In the genomic region with DNA sequence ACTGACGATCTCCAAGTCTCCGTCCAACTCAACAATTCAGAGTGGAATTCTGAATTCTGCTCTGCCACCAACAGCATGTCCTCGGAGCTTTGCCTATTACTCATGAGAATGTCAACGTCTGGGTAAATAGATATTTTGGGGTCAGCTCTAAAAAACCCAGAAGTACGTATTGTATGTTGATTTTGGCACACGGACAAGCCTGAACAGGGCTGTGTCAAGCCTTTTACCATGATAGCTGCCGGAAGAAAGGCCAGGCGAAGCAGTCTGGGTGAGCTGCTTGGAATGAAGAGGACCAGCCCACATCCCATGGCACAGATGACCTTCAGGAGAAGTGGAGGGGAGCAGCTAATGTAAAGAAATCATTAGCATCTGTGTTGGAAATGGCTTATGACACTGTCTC, we compare ENCODE assay signal across 18 cellular contexts.
A peak's percentile ranks its signal among the peaks of the same experiment; 100 is the strongest.
DNase-seq lines count a peak whose midpoint lies in the region; ATAC-seq, FAIRE-seq and TF ChIP-seq lines count a peak whose summit lies in the region.
"Had no signal": no experiment of that assay in that cellular context is flagged by ENCODE, and none has a peak within 500 bp of the region (broad histone marks: within the 10 kb centered on the region; RNA-seq: fewer than 3 reads in every experiment).

No MANE protein-coding gene starts in this region.

- TF ChIP-seq CTCF in heart right ventricle (IDR thresholded peaks at IDR 0.05) (no peak), mammary epithelial cell (conservative IDR thresholded peaks at IDR 0.05 in 1 of 2, IDR thresholded peaks at IDR 0.05 in 1 of 2; ENCODE audit: extremely low read depth in 1 of 2, insufficient read depth in 1 of 2, low read depth in 1 of 2, low read length in 2 of 2) (no peak), keratinocyte (optimal IDR thresholded peaks at IDR 0.05 in 1 of 3, IDR thresholded peaks at IDR 0.05 in 1 of 3, conservative IDR thresholded peaks at IDR 0.05 in 1 of 3; ENCODE audit: extremely low read depth in 1 of 3, insufficient read depth in 2 of 3, low read length in 3 of 3) (no peak), tibial artery (IDR thresholded peaks at IDR 0.05) (no peak)

- no peaks in the 10 kb centered on the region for H3K9me1 ChIP-seq in keratinocyte (ENCODE audit: control insufficient read depth, extremely low read depth, insufficient read depth, low read length)

- peak overlapping the region; percentile 9 for H2AFZ ChIP-seq in mammary epithelial cell (ENCODE audit: low read depth, low read length)
- peak overlapping the region; percentile 17 for H2AFZ ChIP-seq in keratinocyte (ENCODE audit: control insufficient read depth, low read length)

- no TSS peak for BruUV-seq in mammary epithelial cell (replicated peaks; lab: Mats Ljungman, UMichigan)

- no peaks in the 10 kb centered on the region for H4K20me1 ChIP-seq in mammary epithelial cell (ENCODE audit: insufficient read depth, low read length)
- H4K20me1 ChIP-seq in keratinocyte (ENCODE audit: control insufficient read depth, extremely low read depth, insufficient read depth, low read length): no peaks in the 10 kb centered on the region

- no peaks in the 10 kb centered on the region for H3K36me3 ChIP-seq in heart right ventricle
- no peaks in the 10 kb centered on the region for H3K36me3 ChIP-seq in mammary epithelial cell (ENCODE audit: insufficient read depth, low read length)
- no peaks in the 10 kb centered on the region for H3K36me3 ChIP-seq in keratinocyte (ENCODE audit: control insufficient read depth in 2 of 2, extremely low read depth in 1 of 2, insufficient read depth in 2 of 2, low read length in 2 of 2)
- H3K36me3 ChIP-seq in tibial artery: no peaks in the 10 kb centered on the region

- no peaks in the 10 kb centered on the region for H3K79me2 ChIP-seq in mammary epithelial cell (ENCODE audit: insufficient read depth, low read length)
- no peaks in the 10 kb centered on the region for H3K79me2 ChIP-seq in keratinocyte (ENCODE audit: control insufficient read depth, insufficient read depth, low read length)

- no peak overlapping the region for H3K4me2 ChIP-seq in mammary epithelial cell (ENCODE audit: insufficient read depth, low read depth, low read length)
- H3K4me2 ChIP-seq in keratinocyte (ENCODE audit: control insufficient read depth, extremely low read depth, insufficient read depth, low read depth, low read length): peak overlapping the region; percentile 46

- dilution Hi-C loops in mammary epithelial cell (cut with HindIII; ENCODE audit: low sequenced_read_pairs) (no loop called here), keratinocyte (cut with MboI; ENCODE audit: extremely low pct_ligation_motif_present, low sequenced_read_pairs) (no loop called here)

- CTCF ChIA-PET in mammary epithelial cell (lab: Charles Lee; ENCODE audit: low non-redundant PET): no interaction called here

- in situ Hi-C loops in mammary epithelial cell (cut with MboI; ENCODE audit: low sequenced_read_pairs in 2 of 2): no loop called here

- no peak for FAIRE-seq in keratinocyte (lab: Jason Lieb, UNC)
- FAIRE-seq: GM18507, H54 had no signal

- H3K9ac ChIP-seq in mammary epithelial cell (ENCODE audit: insufficient read depth, low read length) (no peak overlapping the region), keratinocyte (ENCODE audit: control insufficient read depth, extremely low read depth, insufficient read depth, low read length) (no peak overlapping the region)

- WGBS in heart right ventricle, 2 donors: 78 to 81% methylated on average over 8 of the region's 8 CpGs
- 81% methylated on average over 8 of the region's 8 CpGs for WGBS in mammary epithelial cell (ENCODE audit: low coverage, missing lambda C conversion rate)

- H3K27me3 ChIP-seq in heart right ventricle: no peaks in the 10 kb centered on the region
- H3K27me3 ChIP-seq in mammary epithelial cell (ENCODE audit: insufficient read depth, low read length): no peaks in the 10 kb centered on the region
- no peaks in the 10 kb centered on the region for H3K27me3 ChIP-seq in keratinocyte (ENCODE audit: control insufficient read depth, extremely low read depth, insufficient read depth, low read length)
- H3K27me3 ChIP-seq in tibial artery: no peaks in the 10 kb centered on the region

- H3K9me3 ChIP-seq in heart right ventricle (peaks cover 0 to 3% (median 0%) of the 10 kb centered on the region in 11 donors), mammary epithelial cell (replicated peaks; ENCODE audit: insufficient read depth, low read length) (peaks cover 13% of the 10 kb centered on the region), keratinocyte (ENCODE audit: control insufficient read depth, low read depth, low read length) (peaks cover 6% of the 10 kb centered on the region), tibial artery (no peaks in the 10 kb centered on the region)

- H3K27ac ChIP-seq in heart right ventricle (peak overlapping the region in 2 of 10 donors; percentile 13 to 18), mammary epithelial cell (ENCODE audit: insufficient read depth, low read depth, low read length) (peak overlapping the region; percentile 17), keratinocyte (ENCODE audit: control insufficient read depth, insufficient read depth, low read length) (peak overlapping the region; percentile 55), tibial artery (peak overlapping the region; percentile 72)
- H3K27ac ChIP-seq: HL-60 had no signal

- H3K4me1 ChIP-seq in heart right ventricle: peaks cover 0 to 6% (median 0%) of the 10 kb centered on the region in 9 donors
- H3K4me1 ChIP-seq in mammary epithelial cell (ENCODE audit: insufficient read depth, low read length): peaks cover 18% of the 10 kb centered on the region
- H3K4me1 ChIP-seq in keratinocyte (ENCODE audit: control insufficient read depth, extremely low read depth, insufficient read depth, low read length): peaks cover 30% of the 10 kb centered on the region
- peaks cover 0 to 34% (median 21%) of the 10 kb centered on the region in 4 donors for H3K4me1 ChIP-seq in tibial artery

- H3K4me3 ChIP-seq in heart right ventricle (no peak overlapping the region), mammary epithelial cell (replicated peaks in 1 of 3; ENCODE audit: insufficient read depth in 1 of 3, low read depth in 2 of 3, low read length in 3 of 3) (no peak overlapping the region), keratinocyte (ENCODE audit: control insufficient read depth in 2 of 3, extremely low read depth in 1 of 3, insufficient read depth in 2 of 3, low read depth in 1 of 3, low read length in 3 of 3) (no peak overlapping the region), tibial artery (peak overlapping the region in 1 of 2 donors; percentile 22)

- intact Hi-C loops in heart right ventricle (cut with DNase I) (loop anchor here in 1 of 10 donors (10.0 kb wide), 1 partner anchor 57 kb away; no protein-coding TSS in a partner anchor), Right ventricle myocardium inferior (cut with DNase I) (no loop called here), mammary epithelial cell (cut with micrococcal nuclease) (no loop called here), tibial artery (cut with DNase I; ENCODE audit: low total_unique reads) (no loop called here)

- ATAC-seq in heart right ventricle: peak in 6 of 8 donors; percentile 19 to 47 (median 26)
- ATAC-seq in Right ventricle myocardium inferior: no peak
- no peak for ATAC-seq in GM19324 (IDR thresholded peaks at IDR 0.05; ENCODE audit: low FRiP score, unreplicated experiment)

- DNase-seq in heart right ventricle (no peak), Right ventricle myocardium inferior (ENCODE audit: missing footprints) (no peak), mammary epithelial cell (no peak), keratinocyte (ENCODE audit: low read depth, low spot score) (no peak), tibial artery (peak in 1 of 2 donors; percentile 70), NCI-H187 treated with DMSO at 0.1 percent for 48 hours (lab: John Stamatoyannopoulos, UW) (no peak), NCI-H2227 (lab: John Stamatoyannopoulos, UW; ENCODE audit: unreplicated experiment) (no peak)
- DNase-seq: activated naive CD8-positive, alpha-beta T cell treated with anti-CD3 and anti-CD28 coated beads for 36 hours; activated T-cell treated with anti-CD3 and anti-CD28 coated beads for 4 hours; CD8-positive, alpha-beta memory T cell; effector memory CD4-positive, alpha-beta T cell; head of caudate nucleus; left colon; substantia nigra had no signal

Comparison
In these comparisons a context has a peak if more than half of its experiments do, and no peak if none do; other contexts are left out.
1. ATAC-seq: peak in heart right ventricle (6 of 8); none in Right ventricle myocardium inferior (single experiment) and GM19324 (single experiment).